Comparison of ENCODE assay signal across 9 cellular contexts in the genomic region with DNA sequence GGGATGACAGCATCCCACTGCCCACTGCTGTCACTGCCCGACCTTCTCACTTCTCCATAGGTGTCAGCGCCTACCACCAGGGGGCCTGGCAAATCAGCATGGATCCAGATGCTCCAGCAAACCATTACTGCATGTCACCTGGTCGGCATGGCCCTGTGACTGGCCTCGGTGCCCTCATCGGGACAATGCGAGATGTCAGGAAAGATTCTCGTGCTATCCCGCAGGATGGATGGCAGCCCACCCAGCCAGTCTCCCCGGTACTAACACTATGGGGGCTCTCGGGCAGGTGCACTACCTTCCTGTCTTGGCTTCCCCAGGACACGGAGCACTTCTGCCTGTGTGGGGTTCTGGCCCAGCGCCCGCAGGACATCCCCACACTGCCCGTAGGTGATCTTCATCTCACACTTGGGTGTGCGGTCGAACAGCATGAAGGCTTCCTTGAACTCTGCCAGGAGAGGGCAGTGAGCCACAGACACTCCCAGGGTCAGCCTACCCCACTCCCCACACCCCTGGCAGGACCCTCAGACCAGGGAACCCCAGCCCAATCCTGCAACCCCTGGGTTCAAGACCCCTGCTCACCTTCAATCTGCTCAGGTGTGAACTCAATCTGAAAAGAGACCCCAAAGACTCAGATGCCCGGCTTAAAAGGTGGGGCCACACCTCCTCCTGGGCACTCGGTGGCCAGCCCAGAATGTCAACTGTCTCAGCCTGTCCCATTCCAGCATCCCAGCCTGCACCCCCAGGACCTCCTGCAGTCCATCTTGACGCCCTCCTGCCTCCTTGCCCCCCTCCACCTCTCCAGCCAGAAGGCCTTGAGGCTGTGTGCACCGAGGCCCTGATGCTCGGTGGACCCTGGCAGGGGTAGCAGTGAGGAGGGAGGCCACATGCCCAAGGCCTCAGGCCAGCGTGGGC. TPM values are rescaled to one million over a fixed set of nuclear protein-coding genes. Genes with fewer than 3 reads are reported as not detected.
DNase-seq lines count a peak whose midpoint lies in the region; ATAC-seq and TF ChIP-seq lines count a peak whose summit lies in the region.
"Had no signal": no experiment of that assay in that cellular context is flagged by ENCODE, and none has a peak within 500 bp of the region (broad histone marks: within the 10 kb centered on the region; RNA-seq: fewer than 3 reads in every experiment).

No MANE protein-coding gene starts in this region.

- H3K18ac ChIP-seq in trophoblast cell (ENCODE audit: low read length): no peak overlapping the region

- no peaks in the 10 kb centered on the region for H3K4me1 ChIP-seq in MM.1S (ENCODE audit: low read length)
- no peaks in the 10 kb centered on the region for H3K4me1 ChIP-seq in colonic mucosa
- H3K4me1 ChIP-seq in trophoblast cell (ENCODE audit: control insufficient read depth in 1 of 2, insufficient read depth in 2 of 2, low read length in 2 of 2): no peaks in the 10 kb centered on the region
- H3K4me1 ChIP-seq in A673 (ENCODE audit: insufficient read depth, low read length, poor library complexity, severe bottlenecking): no peaks in the 10 kb centered on the region

- H4K12ac ChIP-seq in trophoblast cell (ENCODE audit: low read depth, low read length): no peak overlapping the region

- H3K4me2 ChIP-seq in MM.1S (ENCODE audit: low read depth, low read length) (no peak overlapping the region), trophoblast cell (ENCODE audit: low read length) (no peak overlapping the region)

- no peak overlapping the region for H2BK5ac ChIP-seq in trophoblast cell (ENCODE audit: low read depth, low read length, poor library complexity)

- H3K4me3 ChIP-seq in MM.1S (ENCODE audit: low read length): no peak overlapping the region
- H3K4me3 ChIP-seq in colonic mucosa: no peak overlapping the region
- no peak overlapping the region for H3K4me3 ChIP-seq in trophoblast cell (ENCODE audit: low read depth, low read length)
- no peak overlapping the region for H3K4me3 ChIP-seq in A673 (ENCODE audit: low read depth, low read length, poor library complexity, severe bottlenecking)

- H3K79me1 ChIP-seq in trophoblast cell (ENCODE audit: low read length): no peaks in the 10 kb centered on the region

- TF ChIP-seq CTCF in GM10266 (IDR thresholded peaks at IDR 0.05; ENCODE audit: control insufficient read depth, insufficient read depth, low read depth, missing control alignments) (peak; percentile 28), MM.1S (IDR thresholded peaks at IDR 0.05; ENCODE audit: low read length) (peak; percentile 43), colonic mucosa (IDR thresholded peaks at IDR 0.05) (peak; percentile 24), A673 (conservative IDR thresholded peaks at IDR 0.05; ENCODE audit: low read depth, low read length) (no peak; the same call in 1 of the 2 replicates)

- ATAC-seq in GM21528 (IDR thresholded peaks at IDR 0.05; ENCODE audit: low FRiP score, unreplicated experiment): no peak
- no peak for ATAC-seq in GM18873 (IDR thresholded peaks at IDR 0.05; ENCODE audit: low FRiP score, unreplicated experiment)

- H3K36me3 ChIP-seq in MM.1S (replicated peaks; ENCODE audit: insufficient read depth, low read length): no peaks in the 10 kb centered on the region
- H3K36me3 ChIP-seq in colonic mucosa: no peaks in the 10 kb centered on the region
- no peaks in the 10 kb centered on the region for H3K36me3 ChIP-seq in trophoblast cell (ENCODE audit: control insufficient read depth in 1 of 2, insufficient read depth in 2 of 2, low read length in 2 of 2)
- H3K36me3 ChIP-seq in A673 (ENCODE audit: insufficient read depth, low read length, poor library complexity, severe bottlenecking): no peaks in the 10 kb centered on the region

- BruUV-seq in A673 (replicated peaks; lab: Mats Ljungman, UMichigan): no TSS peak

- H3F3A ChIP-seq in MM.1S (ENCODE audit: insufficient read depth, low read length): no peaks in the 10 kb centered on the region

- H3K27ac ChIP-seq in MM.1S (ENCODE audit: low read length) (no peak overlapping the region), colonic mucosa (no peak overlapping the region), trophoblast cell (ENCODE audit: low read depth, low read length) (no peak overlapping the region), A673 (ENCODE audit: low read depth, low read length, poor library complexity, severe bottlenecking) (no peak overlapping the region)

- H4K91ac ChIP-seq in trophoblast cell (ENCODE audit: low read depth, low read length): no peak overlapping the region

- no peak overlapping the region for H2BK12ac ChIP-seq in trophoblast cell (ENCODE audit: low read length)

- no peak for DNase-seq in GM10266 (ENCODE audit: extremely low spot score)
- no peak for DNase-seq in MM.1S
- DNase-seq in colonic mucosa: no peak
- DNase-seq in trophoblast cell: peak; percentile 42 to 77
- no peak for DNase-seq in A673 (ENCODE audit: low spot score)
- DNase-seq in dedifferentiated amniotic fluid mesenchymal stem cell (ENCODE audit: extremely low spot score): no peak

- no peak overlapping the region for H3K14ac ChIP-seq in trophoblast cell (ENCODE audit: low read length)

- H3K9ac ChIP-seq in MM.1S (ENCODE audit: low read length) (no peak overlapping the region), colonic mucosa (ENCODE audit: low read depth in 2 of 2, low read length in 2 of 2) (no peak overlapping the region), trophoblast cell (ENCODE audit: low read length) (no peak overlapping the region)

- H3K79me2 ChIP-seq in MM.1S (ENCODE audit: low read length) (no peaks in the 10 kb centered on the region), trophoblast cell (ENCODE audit: control insufficient read depth, insufficient read depth, low read length, poor library complexity) (no peaks in the 10 kb centered on the region)

- no CpG with 5 or more reads among the region's 22 CpGs for WGBS in trophoblast cell (ENCODE audit: extremely low coverage, insufficient coverage, insufficient read length)

- no peaks in the 10 kb centered on the region for H3K9me3 ChIP-seq in MM.1S (replicated peaks; ENCODE audit: insufficient read depth, low read length)
- H3K9me3 ChIP-seq in colonic mucosa: no peaks in the 10 kb centered on the region
- no peaks in the 10 kb centered on the region for H3K9me3 ChIP-seq in trophoblast cell (ENCODE audit: insufficient read depth, low read depth, low read length)
- no peaks in the 10 kb centered on the region for H3K9me3 ChIP-seq in A673 (ENCODE audit: low read depth, low read length, poor library complexity, severe bottlenecking)

- H2AFZ ChIP-seq in MM.1S (ENCODE audit: low read length): no peak overlapping the region
- no peak overlapping the region for H2AFZ ChIP-seq in trophoblast cell (ENCODE audit: insufficient read depth, low read length, poor library complexity)

- H4K20me1 ChIP-seq in MM.1S (ENCODE audit: insufficient read depth, low read length): no peaks in the 10 kb centered on the region

- no peaks in the 10 kb centered on the region for H3K9me2 ChIP-seq in MM.1S (replicated peaks; ENCODE audit: insufficient read depth, low read length)

- H2AK5ac ChIP-seq in trophoblast cell (ENCODE audit: low read length): no peak overlapping the region

- POLR2A ChIA-PET in A673 (lab: Charles Lee; ENCODE audit: low non-redundant PET): no interaction called here

- H3K27me3 ChIP-seq in MM.1S (replicated peaks; ENCODE audit: insufficient read depth, low read length) (no peaks in the 10 kb centered on the region; the same call in 1 of the 2 replicates), colonic mucosa (no peaks in the 10 kb centered on the region), trophoblast cell (ENCODE audit: insufficient read depth, low read length) (no peaks in the 10 kb centered on the region), A673 (replicated peaks; ENCODE audit: insufficient read depth, low read depth, low read length, poor library complexity) (no peaks in the 10 kb centered on the region)

- H3K23ac ChIP-seq in trophoblast cell (ENCODE audit: low read length): no peak overlapping the region

- H2BK120ac ChIP-seq in trophoblast cell (ENCODE audit: insufficient read depth, low read length, poor library complexity): no peak overlapping the region

- no peak overlapping the region for H4K8ac ChIP-seq in trophoblast cell (ENCODE audit: low read depth, low read length)

- intact Hi-C loops in colonic mucosa (cut with DNase I) (no loop called here), A673 (cut with micrococcal nuclease; ENCODE audit: unreplicated experiment) (no loop called here)

- CTCF ChIA-PET in A673 (lab: Charles Lee): interaction anchor here (1.0 kb wide), 1 partner anchor 8 kb away, joined by 3 read pairs; no protein-coding TSS in a partner anchor

- no peak overlapping the region for H3K4ac ChIP-seq in trophoblast cell (ENCODE audit: low read depth, low read length)

RNA-seq across cellular contexts. Expression of a gene that starts 2.6 kb away (rescaled TPM):
- total RNA-seq in colonic mucosa (1 to 10 TPM in 1 of 2 donors, not detected in 1; 1.7 TPM), A673 (2021) (not detected in 2 replicates)
- 0.86 and 1.3 TPM in 2 replicates for polyA plus RNA-seq in trophoblast cell (2013)
- polyA plus RNA-seq: IgD-negative memory B cell had no signal

RNA-seq across cellular contexts. Expression of a gene that starts 16.9 kb away (rescaled TPM):
- total RNA-seq in colonic mucosa (under 1 TPM; 0.69 to 0.86 TPM), A673 (2021) (1.2 and 1.7 TPM in 2 replicates)
- polyA plus RNA-seq in trophoblast cell (2013): 9.5 and 11.3 TPM in 2 replicates
- polyA plus RNA-seq: IgD-negative memory B cell had no signal

Comparison
In these comparisons a context has a peak if more than half of its experiments do, and no peak if none do; other contexts are left out.
1. DNase-seq: peak in trophoblast cell (2 of 2); none in GM10266 (single experiment), MM.1S (single experiment), colonic mucosa (single experiment), A673 (single experiment) and dedifferentiated amniotic fluid mesenchymal stem cell (single experiment).